8 cellular contexts compared by ENCODE assay signal in the genomic region with DNA sequence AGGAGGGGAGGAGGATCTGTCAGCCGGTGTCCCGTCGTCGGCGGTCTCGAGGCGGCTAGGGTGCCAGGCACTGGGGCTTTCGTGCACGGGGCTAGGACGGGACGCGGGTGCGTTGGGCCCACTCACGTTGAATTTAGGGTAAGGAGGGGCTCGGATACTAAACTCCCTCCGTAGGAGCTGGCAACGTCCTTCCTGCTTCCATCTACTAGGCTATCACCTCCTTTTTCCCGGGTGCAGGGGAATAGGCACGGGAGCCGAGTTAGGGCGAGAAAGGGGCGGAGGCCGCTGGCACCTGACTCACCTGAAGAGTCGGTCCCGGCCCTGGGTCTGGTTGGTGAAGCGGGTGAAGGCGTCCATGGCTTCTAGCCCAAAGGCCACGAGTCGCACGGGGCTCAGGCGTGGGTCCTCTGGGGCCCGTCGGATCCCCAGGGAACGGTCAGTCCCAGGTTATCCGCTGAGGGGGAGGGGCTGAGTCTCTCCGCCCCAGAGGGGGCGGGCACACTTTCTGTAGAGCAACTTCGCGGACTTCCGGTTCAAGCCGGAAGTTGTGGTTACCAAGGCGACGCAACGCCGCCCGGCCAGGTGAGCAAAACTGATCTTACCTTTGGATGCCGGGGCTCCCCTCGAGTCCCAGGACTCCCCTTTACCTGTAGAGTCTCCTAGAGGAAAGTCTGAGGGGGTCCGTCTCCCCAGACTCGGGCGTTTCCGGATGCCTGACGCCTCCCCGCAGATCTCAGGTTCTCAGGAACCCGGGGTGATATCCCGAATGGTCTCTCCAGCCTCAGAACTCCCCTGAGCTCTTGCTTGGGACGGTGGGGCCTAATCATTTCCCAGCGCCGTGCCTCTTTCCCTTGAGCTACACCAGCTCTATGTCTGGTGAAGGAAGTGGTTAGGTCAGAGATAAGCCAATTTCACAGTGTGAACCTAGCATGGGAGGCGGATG. TPM values are rescaled to one million over a fixed set of nuclear protein-coding genes. Genes with fewer than 3 reads are reported as not detected.
DNase-seq lines count a peak whose midpoint lies in the region; ATAC-seq and TF ChIP-seq lines count a peak whose summit lies in the region.

A gene with protein sequence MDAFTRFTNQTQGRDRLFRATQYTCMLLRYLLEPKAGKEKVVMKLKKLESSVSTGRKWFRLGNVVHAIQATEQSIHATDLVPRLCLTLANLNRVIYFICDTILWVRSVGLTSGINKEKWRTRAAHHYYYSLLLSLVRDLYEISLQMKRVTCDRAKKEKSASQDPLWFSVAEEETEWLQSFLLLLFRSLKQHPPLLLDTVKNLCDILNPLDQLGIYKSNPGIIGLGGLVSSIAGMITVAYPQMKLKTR (minus strand): TSS at position 479 of the 943 bp plus-strand sequence. CDS start 122 bp downstream, at position 357.
A gene (plus strand): TSS at position 536 of the 943 bp plus-strand sequence. CDS start 10,936 bp downstream, outside the sequence.

- peak within 1 kb of the TSS; percentile 30 for H3K27ac ChIP-seq in effector memory CD4-positive, alpha-beta T cell (ENCODE audit: insufficient read depth, low read length, poor library complexity, severe bottlenecking)
- H3K27ac ChIP-seq in mesenchymal stem cell (ENCODE audit: low read length, poor library complexity, severe bottlenecking): no peak within 1 kb of the TSS

- peak within 1 kb of the TSS; percentile 85 for H4K91ac ChIP-seq in mesenchymal stem cell (ENCODE audit: low read length)

- H3K4me1 ChIP-seq in BE2C: peaks cover 2% of the 10 kb centered on the region; the same call in 1 of the 2 replicates
- no peaks in the 10 kb centered on the region for H3K4me1 ChIP-seq in effector memory CD4-positive, alpha-beta T cell (ENCODE audit: control insufficient read depth, insufficient read depth, low read length, poor library complexity, severe bottlenecking)
- peaks cover 9% of the 10 kb centered on the region for H3K4me1 ChIP-seq in mesenchymal stem cell (ENCODE audit: control insufficient read depth, insufficient read depth, low read depth, low read length)

- H4K8ac ChIP-seq in mesenchymal stem cell (ENCODE audit: low read length): peak within 1 kb of the TSS; percentile 98

- H3K4me2 ChIP-seq in mesenchymal stem cell (ENCODE audit: low read length, poor library complexity, severe bottlenecking): peak within 1 kb of the TSS; percentile 97

- H2BK12ac ChIP-seq in mesenchymal stem cell (ENCODE audit: low read length in 2 of 2): peak within 1 kb of the TSS in 1 of 2 experiments; percentile 72

- H2AK5ac ChIP-seq in mesenchymal stem cell (ENCODE audit: low read length, severe bottlenecking): no peak within 1 kb of the TSS

- H3K9me3 ChIP-seq in BE2C (no peaks in the 10 kb centered on the region), mesenchymal stem cell (ENCODE audit: control insufficient read depth, low read length) (no peaks in the 10 kb centered on the region)
- no peaks in the 10 kb centered on the region for H3K9me3 ChIP-seq in effector memory CD4-positive, alpha-beta T cell (ENCODE audit: control insufficient read depth, low read length)

- DNase-seq in BE2C: peak; percentile 80
- peak; percentile 40 for DNase-seq in GM19240 (ENCODE audit: insufficient read length, low spot score)
- peak; percentile 13 for DNase-seq in NCI-H748 treated with DMSO at 0.1 percent for 48 hours (lab: John Stamatoyannopoulos, UW)
- peak; percentile 21 to 58 for DNase-seq in activated CD8-positive, alpha-beta memory T cell treated with anti-CD3 and anti-CD28 coated beads for 1 hour (ENCODE audit: extremely low read depth in 1 of 2, low read depth in 1 of 2)
- peak; percentile 41 to 66 (median 48) for DNase-seq in effector memory CD4-positive, alpha-beta T cell
- DNase-seq in mesenchymal stem cell: peak; percentile 70
- DNase-seq in stimulated activated CD4-positive, alpha-beta T cell treated with anti-CD3 and anti-CD28 coated beads, TNF-alpha, amount 100 ng/mL, for 48 hours (ENCODE audit: low read depth in 3 of 3): peak; percentile 58 to 71 (median 61)

- H2BK5ac ChIP-seq in mesenchymal stem cell (ENCODE audit: low read depth, low read length, poor library complexity, severe bottlenecking): no peak within 1 kb of the TSS

- peak within 1 kb of the TSS in 1 of 2 experiments; percentile 86 for H3K14ac ChIP-seq in mesenchymal stem cell (ENCODE audit: low read length in 2 of 2)

- no peak for TF ChIP-seq CTCF in BE2C (IDR thresholded peaks at IDR 0.05; ENCODE audit: low read depth, low read length)

- H3K23ac ChIP-seq in mesenchymal stem cell (ENCODE audit: low read length in 2 of 2): peak within 1 kb of the TSS in 1 of 2 experiments; percentile 69

- peak within 1 kb of the TSS; percentile 87 for H3K9ac ChIP-seq in mesenchymal stem cell (ENCODE audit: low read length)

- peak within 1 kb of the TSS; percentile 61 for H2BK120ac ChIP-seq in mesenchymal stem cell (ENCODE audit: low read depth, low read length)

- peak within 1 kb of the TSS; percentile 36 for H2BK15ac ChIP-seq in mesenchymal stem cell (ENCODE audit: low read depth, poor library complexity, severe bottlenecking)

- H3K27me3 ChIP-seq in BE2C: peaks cover 8% of the 10 kb centered on the region
- H3K27me3 ChIP-seq in effector memory CD4-positive, alpha-beta T cell (replicated peaks; ENCODE audit: control insufficient read depth, insufficient read depth, low read length, poor library complexity, severe bottlenecking): no peaks in the 10 kb centered on the region
- no peaks in the 10 kb centered on the region for H3K27me3 ChIP-seq in mesenchymal stem cell (ENCODE audit: control insufficient read depth in 1 of 2, insufficient read depth in 1 of 2, low read length in 2 of 2)

- H3K36me3 ChIP-seq in BE2C: no peaks in the 10 kb centered on the region; the same call in 1 of the 2 replicates
- peaks cover 3% of the 10 kb centered on the region for H3K36me3 ChIP-seq in effector memory CD4-positive, alpha-beta T cell (ENCODE audit: control insufficient read depth, insufficient read depth, low read length)
- peaks cover 0 to 7% of the 10 kb centered on the region in 2 experiments for H3K36me3 ChIP-seq in mesenchymal stem cell (ENCODE audit: control insufficient read depth in 1 of 2, insufficient read depth in 2 of 2, low read depth in 1 of 2, low read length in 2 of 2)

- ATAC-seq in HG03439 (IDR thresholded peaks at IDR 0.05; ENCODE audit: unreplicated experiment): peak; percentile 84

- peak within 1 kb of the TSS; percentile 96 for H3K4me3 ChIP-seq in BE2C (ENCODE audit: low read depth, low read length)
- peak within 1 kb of the TSS; percentile 91 for H3K4me3 ChIP-seq in effector memory CD4-positive, alpha-beta T cell (ENCODE audit: insufficient read depth, low read depth, low read length, poor library complexity, severe bottlenecking)
- H3K4me3 ChIP-seq in mesenchymal stem cell (ENCODE audit: insufficient read depth in 1 of 2, low read depth in 1 of 2, low read length in 2 of 2): peak within 1 kb of the TSS; percentile 96

- H3K18ac ChIP-seq in mesenchymal stem cell (ENCODE audit: low read depth in 1 of 2, low read length in 2 of 2): peak within 1 kb of the TSS; percentile 81 to 93

- H3K4ac ChIP-seq in mesenchymal stem cell (ENCODE audit: low read depth in 1 of 2, low read length in 2 of 2): peak within 1 kb of the TSS in 1 of 2 experiments; percentile 99

- H3K79me1 ChIP-seq in mesenchymal stem cell (replicated peaks; ENCODE audit: low read length, poor library complexity, severe bottlenecking): peaks cover 8% of the 10 kb centered on the region

- WGBS in mesenchymal stem cell: 6% methylated on average over 49 of the region's 60 CpGs

- H2AFZ ChIP-seq in mesenchymal stem cell (ENCODE audit: low read depth, low read length): peak within 1 kb of the TSS; percentile 100

RNA-seq across cellular contexts. Expression of the first gene that starts in this region (rescaled TPM):
- 1.3 TPM for polyA plus RNA-seq in BE2C (2012; ENCODE audit: insufficient read depth, insufficient read length, low read depth)
- polyA plus RNA-seq in mesenchymal stem cell (2013, experiment 1 of 2): 3.7 TPM
- polyA plus RNA-seq in mesenchymal stem cell (2013, experiment 2 of 2): 3.5 TPM

RNA-seq across cellular contexts. Expression of the second gene that starts in this region (rescaled TPM):
- polyA plus RNA-seq in BE2C (2012; ENCODE audit: insufficient read depth, insufficient read length, low read depth): not detected
- 0.07 TPM for polyA plus RNA-seq in mesenchymal stem cell (2013, experiment 1 of 2)
- 0.04 TPM for polyA plus RNA-seq in mesenchymal stem cell (2013, experiment 2 of 2)

Comparison
In these comparisons a context has a peak if more than half of its experiments do, and no peak if none do; other contexts are left out.
1. DNase-seq: peak in every context shown above with its lines; median percentile 80 in BE2C; 70 in mesenchymal stem cell; 61 in stimulated activated CD4-positive, alpha-beta T cell treated with anti-CD3 and anti-CD28 coated beads, TNF-alpha, amount 100 ng/mL, for 48 hours; 48 in effector memory CD4-positive, alpha-beta T cell; 40 in GM19240; 40 in activated CD8-positive, alpha-beta memory T cell treated with anti-CD3 and anti-CD28 coated beads for 1 hour; 13 in NCI-H748 treated with DMSO at 0.1 percent for 48 hours.